ENCODE assay signal across 1 cellular context in genomic region chr11:9565822-9566560, GRCh38.
TF ChIP-seq lines count a peak whose summit lies in the region.

No MANE protein-coding gene starts in this region.

TF ChIP-seq in A549, 52 proteins besides CTCF, POLR2A, EP300 and RAD21 (continued from another document):
- TF ChIP-seq JUNB (IDR thresholded peaks at IDR 0.05) (peak; percentile 98), RARB (CRISPR knock-in tag; IDR thresholded peaks at IDR 0.05) (no peak), CHD2 (IDR thresholded peaks at IDR 0.05; ENCODE audit: low read length, partially characterized antibody) (peak; percentile 14), CHD4 (IDR thresholded peaks at IDR 0.05; ENCODE audit: borderline replicate concordance) (no peak), PHF8 (IDR thresholded peaks at IDR 0.05; ENCODE audit: borderline replicate concordance, low read depth) (no peak), ZSCAN20 (CRISPR knock-in tag; IDR thresholded peaks at IDR 0.05) (no peak), PBX3 (IDR thresholded peaks at IDR 0.05) (0 out of 2 replicates have a peak, but pooled peaks have one; percentile 55), FOSL2 (IDR thresholded peaks at IDR 0.05) (peak; percentile 96), FOSL2 (CRISPR knock-in tag; IDR thresholded peaks at IDR 0.05) (peak; percentile 100), MYC (IDR thresholded peaks at IDR 0.05; ENCODE audit: borderline replicate concordance, low read length) (peak; percentile 66; the same call in 1 of the 2 replicates), CBX8 (IDR thresholded peaks at IDR 0.05) (no peak), CEBPB (IDR thresholded peaks at IDR 0.05) (peak in 1 of 2 experiments; percentile 61; a peak in 1 of 4 replicates), NR3C1 (IDR thresholded peaks at IDR 0.05) (no peak), HOXA7 (CRISPR knock-in tag; IDR thresholded peaks at IDR 0.05) (no peak), MAZ (IDR thresholded peaks at IDR 0.05; ENCODE audit: borderline replicate concordance, low read depth, low read length) (no peak), KDM5A (IDR thresholded peaks at IDR 0.05) (no peak), HES2 (IDR thresholded peaks at IDR 0.05) (no peak), E2F6 (IDR thresholded peaks at IDR 0.05; ENCODE audit: borderline replicate concordance, low read depth) (no peak), ZFP36 (IDR thresholded peaks at IDR 0.05; ENCODE audit: borderline replicate concordance, partially characterized antibody) (peak; percentile 55), RNF2 (IDR thresholded peaks at IDR 0.05; ENCODE audit: borderline replicate concordance, low read depth) (no peak), FOSB (CRISPR knock-in tag; IDR thresholded peaks at IDR 0.05) (no peak)
